Comparison of ENCODE assay signal across 1 cellular context in the genomic region with DNA sequence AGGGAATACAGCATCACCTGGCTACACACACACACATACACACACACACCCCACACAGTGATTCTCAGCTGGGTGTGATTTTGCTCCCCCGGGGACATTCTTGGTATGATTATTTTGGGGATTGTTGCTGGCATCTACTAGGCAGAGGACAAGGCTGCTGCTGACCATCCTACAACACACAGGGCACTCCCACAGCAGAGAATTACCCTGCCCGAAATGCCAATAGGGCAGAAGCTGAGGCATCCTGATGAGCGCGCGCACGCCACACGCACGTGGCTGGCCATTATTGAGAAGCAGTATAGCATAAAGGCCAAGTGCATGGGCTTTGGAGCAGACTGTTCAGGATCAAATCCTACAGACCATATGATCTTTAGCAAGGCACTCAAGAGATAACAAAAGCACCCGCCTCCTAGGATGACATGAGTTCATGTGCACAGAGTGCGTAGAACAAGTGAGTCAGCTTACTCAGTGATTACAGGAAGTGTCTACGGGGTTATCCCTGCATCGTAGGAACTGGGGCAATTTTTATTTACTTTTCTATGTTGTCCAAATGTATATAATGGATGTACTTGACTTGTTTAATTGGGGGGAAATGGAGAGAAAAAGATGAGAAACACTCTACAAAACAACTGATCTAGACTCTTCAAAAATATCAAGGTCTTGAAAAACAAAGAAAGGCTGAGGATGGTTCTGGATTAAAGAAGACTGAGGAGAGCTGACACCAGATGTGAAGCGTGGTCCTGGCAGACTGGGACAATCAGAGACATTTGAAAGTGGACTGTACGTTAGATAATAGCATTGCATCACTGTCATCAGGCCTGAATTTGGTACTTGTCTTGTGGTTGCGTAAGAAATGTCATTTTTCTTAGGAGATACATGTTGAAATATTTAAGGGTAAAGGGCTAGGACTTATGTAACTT.
TF ChIP-seq lines count a peak whose summit lies in the region.

No MANE protein-coding gene starts in this region.

TF ChIP-seq in HepG2, 621 proteins besides CTCF, POLR2A, EP300 and RAD21 (continued from another document and continues in another):
- TF ChIP-seq, protein P1, sequence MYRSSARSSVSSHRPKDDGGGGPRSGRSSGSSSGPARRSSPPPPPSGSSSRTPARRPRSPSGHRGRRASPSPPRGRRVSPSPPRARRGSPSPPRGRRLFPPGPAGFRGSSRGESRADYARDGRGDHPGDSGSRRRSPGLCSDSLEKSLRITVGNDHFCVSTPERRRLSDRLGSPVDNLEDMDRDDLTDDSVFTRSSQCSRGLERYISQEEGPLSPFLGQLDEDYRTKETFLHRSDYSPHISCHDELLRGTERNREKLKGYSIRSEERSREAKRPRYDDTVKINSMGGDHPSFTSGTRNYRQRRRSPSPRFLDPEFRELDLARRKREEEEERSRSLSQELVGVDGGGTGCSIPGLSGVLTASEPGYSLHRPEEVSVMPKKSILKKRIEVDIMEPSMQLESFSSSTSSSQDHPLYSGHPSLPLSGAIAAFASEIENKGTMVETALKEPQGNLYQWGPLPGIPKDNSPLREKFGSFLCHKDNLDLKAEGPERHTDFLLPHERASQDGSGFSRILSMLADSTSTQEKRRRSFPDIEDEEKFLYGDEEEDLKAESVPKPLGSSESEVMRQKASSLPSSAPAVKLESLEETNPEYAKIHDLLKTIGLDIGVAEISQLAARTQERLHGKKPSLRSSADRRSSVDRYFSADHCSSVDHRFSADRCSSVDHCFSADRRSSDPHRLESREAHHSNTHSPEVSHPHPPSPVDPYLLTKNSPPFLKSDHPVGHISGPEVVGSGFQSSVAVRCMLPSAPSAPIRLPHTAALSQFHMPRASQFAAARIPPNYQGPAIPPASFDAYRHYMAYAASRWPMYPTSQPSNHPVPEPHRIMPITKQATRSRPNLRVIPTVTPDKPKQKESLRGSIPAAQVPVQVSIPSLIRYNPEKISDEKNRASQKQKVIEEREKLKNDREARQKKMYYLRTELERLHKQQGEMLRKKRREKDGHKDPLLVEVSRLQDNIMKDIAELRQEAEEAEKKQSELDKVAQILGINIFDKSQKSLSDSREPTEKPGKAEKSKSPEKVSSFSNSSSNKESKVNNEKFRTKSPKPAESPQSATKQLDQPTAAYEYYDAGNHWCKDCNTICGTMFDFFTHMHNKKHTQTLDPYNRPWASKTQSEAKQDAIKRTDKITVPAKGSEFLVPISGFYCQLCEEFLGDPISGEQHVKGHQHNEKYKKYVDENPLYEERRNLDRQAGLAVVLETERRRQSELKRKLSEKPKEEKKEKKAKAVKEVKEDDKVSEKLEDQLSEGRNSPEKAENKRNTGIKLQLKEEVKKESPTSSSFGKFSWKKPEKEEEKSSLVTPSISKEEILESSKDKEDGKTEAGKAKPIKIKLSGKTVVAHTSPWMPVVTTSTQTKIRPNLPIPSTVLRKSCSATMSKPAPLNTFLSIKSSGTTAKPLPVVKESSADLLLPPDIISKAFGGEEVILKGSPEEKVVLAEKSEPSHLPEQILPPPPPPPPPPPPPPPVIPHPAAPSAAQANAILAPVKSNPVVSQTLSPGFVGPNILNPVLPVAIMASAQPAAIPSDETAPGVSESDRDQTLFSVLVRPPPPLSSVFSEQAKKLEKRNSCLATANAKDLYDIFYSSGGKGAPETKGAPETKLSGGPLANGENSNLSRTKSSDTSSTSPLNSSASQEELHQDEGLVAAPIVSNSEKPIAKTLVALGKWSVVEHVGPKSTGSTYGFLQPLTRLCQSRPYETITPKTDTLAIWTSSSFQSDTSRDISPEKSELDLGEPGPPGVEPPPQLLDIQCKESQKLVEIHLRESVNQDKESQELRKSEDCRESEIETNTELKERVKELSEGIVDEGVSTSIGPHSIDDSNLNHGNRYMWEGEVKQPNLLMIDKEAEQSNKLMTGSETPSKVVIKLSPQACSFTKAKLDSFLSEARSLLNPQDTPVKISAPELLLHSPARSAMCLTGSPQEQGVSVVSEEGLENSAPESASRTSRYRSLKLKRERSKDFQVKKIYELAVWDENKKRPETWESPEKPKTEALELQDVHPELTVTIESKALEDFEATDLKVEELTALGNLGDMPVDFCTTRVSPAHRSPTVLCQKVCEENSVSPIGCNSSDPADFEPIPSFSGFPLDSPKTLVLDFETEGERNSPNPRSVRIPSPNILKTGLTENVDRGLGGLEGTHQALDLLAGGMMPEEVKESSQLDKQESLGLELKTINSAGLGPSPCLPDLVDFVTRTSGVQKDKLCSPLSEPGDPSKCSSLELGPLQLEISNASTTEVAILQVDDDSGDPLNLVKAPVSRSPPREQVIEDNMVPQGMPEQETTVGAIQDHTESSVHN (CRISPR knock-in tag; IDR thresholded peaks at IDR 0.05), result no peak
- TF ChIP-seq, protein P2, sequence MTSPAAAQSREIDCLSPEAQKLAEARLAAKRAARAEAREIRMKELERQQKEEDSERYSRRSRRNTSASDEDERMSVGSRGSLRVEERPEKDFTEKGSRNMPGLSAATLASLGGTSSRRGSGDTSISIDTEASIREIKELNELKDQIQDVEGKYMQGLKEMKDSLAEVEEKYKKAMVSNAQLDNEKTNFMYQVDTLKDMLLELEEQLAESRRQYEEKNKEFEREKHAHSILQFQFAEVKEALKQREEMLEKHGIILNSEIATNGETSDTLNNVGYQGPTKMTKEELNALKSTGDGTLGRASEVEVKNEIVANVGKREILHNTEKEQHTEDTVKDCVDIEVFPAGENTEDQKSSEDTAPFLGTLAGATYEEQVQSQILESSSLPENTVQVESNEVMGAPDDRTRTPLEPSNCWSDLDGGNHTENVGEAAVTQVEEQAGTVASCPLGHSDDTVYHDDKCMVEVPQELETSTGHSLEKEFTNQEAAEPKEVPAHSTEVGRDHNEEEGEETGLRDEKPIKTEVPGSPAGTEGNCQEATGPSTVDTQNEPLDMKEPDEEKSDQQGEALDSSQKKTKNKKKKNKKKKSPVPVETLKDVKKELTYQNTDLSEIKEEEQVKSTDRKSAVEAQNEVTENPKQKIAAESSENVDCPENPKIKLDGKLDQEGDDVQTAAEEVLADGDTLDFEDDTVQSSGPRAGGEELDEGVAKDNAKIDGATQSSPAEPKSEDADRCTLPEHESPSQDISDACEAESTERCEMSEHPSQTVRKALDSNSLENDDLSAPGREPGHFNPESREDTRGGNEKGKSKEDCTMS (CRISPR knock-in tag; conservative IDR thresholded peaks at IDR 0.05), result no peak
- TF ChIP-seq ZNF468 (CRISPR knock-in tag; IDR thresholded peaks at IDR 0.05) (no peak), THYN1 (CRISPR knock-in tag; IDR thresholded peaks at IDR 0.05; ENCODE audit: borderline replicate concordance, low read depth) (no peak), GABPB1 (CRISPR knock-in tag; IDR thresholded peaks at IDR 0.05) (no peak), ZNF136 (CRISPR knock-in tag; IDR thresholded peaks at IDR 0.05; ENCODE audit: low read depth) (no peak), NR1H2 (CRISPR knock-in tag; IDR thresholded peaks at IDR 0.05; ENCODE audit: borderline replicate concordance, low read depth) (no peak), NFATC3 (CRISPR knock-in tag; IDR thresholded peaks at IDR 0.05) (no peak), CHCHD3 (CRISPR knock-in tag; IDR thresholded peaks at IDR 0.05) (no peak), IRX3 (CRISPR knock-in tag; IDR thresholded peaks at IDR 0.05; ENCODE audit: borderline replicate concordance, low read depth) (no peak), ZSCAN22 (CRISPR knock-in tag; IDR thresholded peaks at IDR 0.05) (no peak), ZFYVE20 (CRISPR knock-in tag; IDR thresholded peaks at IDR 0.05; ENCODE audit: borderline replicate concordance, low read depth) (no peak), ZNF619 (CRISPR knock-in tag; IDR thresholded peaks at IDR 0.05) (no peak), ZNF34 (CRISPR knock-in tag; IDR thresholded peaks at IDR 0.05; ENCODE audit: borderline replicate concordance) (no peak), GTF3A (CRISPR knock-in tag; conservative IDR thresholded peaks at IDR 0.05) (no peak), CCDC6 (CRISPR knock-in tag; IDR thresholded peaks at IDR 0.05) (no peak), PHF21A (CRISPR knock-in tag; IDR thresholded peaks at IDR 0.05) (peak; percentile 22; the same call in 1 of the 2 replicates), POLR2AphosphoS5 (IDR thresholded peaks at IDR 0.05; ENCODE audit: low read depth, low read length) (no peak), ARID2 (CRISPR knock-in tag; IDR thresholded peaks at IDR 0.05; ENCODE audit: borderline replicate concordance) (no peak), ZNF879 (CRISPR knock-in tag; IDR thresholded peaks at IDR 0.05) (no peak), CCAR2 (optimal IDR thresholded peaks at IDR 0.05; ENCODE audit: low read depth, low read length) (no peak), ARNT (IDR thresholded peaks at IDR 0.05) (no peak), ZC3H4 (CRISPR knock-in tag; IDR thresholded peaks at IDR 0.05; ENCODE audit: borderline replicate concordance) (no peak), ARNT2 (CRISPR knock-in tag; IDR thresholded peaks at IDR 0.05; ENCODE audit: low read depth) (no peak), ZNF605 (CRISPR knock-in tag; IDR thresholded peaks at IDR 0.05) (no peak; the same call in 1 of the 2 replicates), YY1 (IDR thresholded peaks at IDR 0.05; ENCODE audit: insufficient read depth, insufficient replicate concordance, low read depth, low read length) (no peak), ZMYM3 (CRISPR knock-in tag; IDR thresholded peaks at IDR 0.05) (no peak), BHLHE40 (IDR thresholded peaks at IDR 0.05; ENCODE audit: low read length) (peak; percentile 67; the same call in 1 of the 2 replicates), GATAD1 (CRISPR knock-in tag; IDR thresholded peaks at IDR 0.05) (no peak), SNAPC2 (CRISPR knock-in tag; IDR thresholded peaks at IDR 0.05) (no peak), ZNF264 (CRISPR knock-in tag; IDR thresholded peaks at IDR 0.05) (no peak), CC2D1A (CRISPR knock-in tag; IDR thresholded peaks at IDR 0.05) (no peak)
- TF ChIP-seq, protein P3, sequence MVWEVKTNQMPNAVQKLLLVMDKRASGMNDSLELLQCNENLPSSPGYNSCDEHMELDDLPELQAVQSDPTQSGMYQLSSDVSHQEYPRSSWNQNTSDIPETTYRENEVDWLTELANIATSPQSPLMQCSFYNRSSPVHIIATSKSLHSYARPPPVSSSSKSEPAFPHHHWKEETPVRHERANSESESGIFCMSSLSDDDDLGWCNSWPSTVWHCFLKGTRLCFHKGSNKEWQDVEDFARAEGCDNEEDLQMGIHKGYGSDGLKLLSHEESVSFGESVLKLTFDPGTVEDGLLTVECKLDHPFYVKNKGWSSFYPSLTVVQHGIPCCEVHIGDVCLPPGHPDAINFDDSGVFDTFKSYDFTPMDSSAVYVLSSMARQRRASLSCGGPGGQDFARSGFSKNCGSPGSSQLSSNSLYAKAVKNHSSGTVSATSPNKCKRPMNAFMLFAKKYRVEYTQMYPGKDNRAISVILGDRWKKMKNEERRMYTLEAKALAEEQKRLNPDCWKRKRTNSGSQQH (CRISPR knock-in tag; IDR thresholded peaks at IDR 0.05; ENCODE audit: low read depth), result no peak
- TF ChIP-seq, protein P4, sequence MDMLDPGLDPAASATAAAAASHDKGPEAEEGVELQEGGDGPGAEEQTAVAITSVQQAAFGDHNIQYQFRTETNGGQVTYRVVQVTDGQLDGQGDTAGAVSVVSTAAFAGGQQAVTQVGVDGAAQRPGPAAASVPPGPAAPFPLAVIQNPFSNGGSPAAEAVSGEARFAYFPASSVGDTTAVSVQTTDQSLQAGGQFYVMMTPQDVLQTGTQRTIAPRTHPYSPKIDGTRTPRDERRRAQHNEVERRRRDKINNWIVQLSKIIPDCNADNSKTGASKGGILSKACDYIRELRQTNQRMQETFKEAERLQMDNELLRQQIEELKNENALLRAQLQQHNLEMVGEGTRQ (IDR thresholded peaks at IDR 0.05; ENCODE audit: low read depth, low read length), result no peak
- TF ChIP-seq, protein P4 (CRISPR knock-in tag; IDR thresholded peaks at IDR 0.05; ENCODE audit: borderline replicate concordance), result no peak
- TF ChIP-seq, protein P5, sequence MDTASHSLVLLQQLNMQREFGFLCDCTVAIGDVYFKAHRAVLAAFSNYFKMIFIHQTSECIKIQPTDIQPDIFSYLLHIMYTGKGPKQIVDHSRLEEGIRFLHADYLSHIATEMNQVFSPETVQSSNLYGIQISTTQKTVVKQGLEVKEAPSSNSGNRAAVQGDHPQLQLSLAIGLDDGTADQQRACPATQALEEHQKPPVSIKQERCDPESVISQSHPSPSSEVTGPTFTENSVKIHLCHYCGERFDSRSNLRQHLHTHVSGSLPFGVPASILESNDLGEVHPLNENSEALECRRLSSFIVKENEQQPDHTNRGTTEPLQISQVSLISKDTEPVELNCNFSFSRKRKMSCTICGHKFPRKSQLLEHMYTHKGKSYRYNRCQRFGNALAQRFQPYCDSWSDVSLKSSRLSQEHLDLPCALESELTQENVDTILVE (CRISPR knock-in tag; IDR thresholded peaks at IDR 0.05), result peak; percentile 19; the same call in 1 of the 2 replicates
- TF ChIP-seq, protein P6, sequence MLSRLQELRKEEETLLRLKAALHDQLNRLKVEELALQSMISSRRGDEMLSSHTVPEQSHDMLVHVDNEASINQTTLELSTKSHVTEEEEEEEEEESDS (CRISPR knock-in tag; IDR thresholded peaks at IDR 0.05; ENCODE audit: borderline replicate concordance), result no peak
- TF ChIP-seq, protein P7, sequence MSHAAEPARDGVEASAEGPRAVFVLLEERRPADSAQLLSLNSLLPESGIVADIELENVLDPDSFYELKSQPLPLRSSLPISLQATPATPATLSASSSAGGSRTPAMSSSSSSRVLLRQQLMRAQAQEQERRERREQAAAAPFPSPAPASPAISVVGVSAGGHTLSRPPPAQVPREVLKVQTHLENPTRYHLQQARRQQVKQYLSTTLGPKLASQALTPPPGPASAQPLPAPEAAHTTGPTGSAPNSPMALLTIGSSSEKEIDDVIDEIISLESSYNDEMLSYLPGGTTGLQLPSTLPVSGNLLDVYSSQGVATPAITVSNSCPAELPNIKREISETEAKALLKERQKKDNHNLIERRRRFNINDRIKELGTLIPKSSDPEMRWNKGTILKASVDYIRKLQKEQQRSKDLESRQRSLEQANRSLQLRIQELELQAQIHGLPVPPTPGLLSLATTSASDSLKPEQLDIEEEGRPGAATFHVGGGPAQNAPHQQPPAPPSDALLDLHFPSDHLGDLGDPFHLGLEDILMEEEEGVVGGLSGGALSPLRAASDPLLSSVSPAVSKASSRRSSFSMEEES (CRISPR knock-in tag; IDR thresholded peaks at IDR 0.05), result peak; percentile 28; the same call in 1 of the 2 replicates
- TF ChIP-seq, protein P8, sequence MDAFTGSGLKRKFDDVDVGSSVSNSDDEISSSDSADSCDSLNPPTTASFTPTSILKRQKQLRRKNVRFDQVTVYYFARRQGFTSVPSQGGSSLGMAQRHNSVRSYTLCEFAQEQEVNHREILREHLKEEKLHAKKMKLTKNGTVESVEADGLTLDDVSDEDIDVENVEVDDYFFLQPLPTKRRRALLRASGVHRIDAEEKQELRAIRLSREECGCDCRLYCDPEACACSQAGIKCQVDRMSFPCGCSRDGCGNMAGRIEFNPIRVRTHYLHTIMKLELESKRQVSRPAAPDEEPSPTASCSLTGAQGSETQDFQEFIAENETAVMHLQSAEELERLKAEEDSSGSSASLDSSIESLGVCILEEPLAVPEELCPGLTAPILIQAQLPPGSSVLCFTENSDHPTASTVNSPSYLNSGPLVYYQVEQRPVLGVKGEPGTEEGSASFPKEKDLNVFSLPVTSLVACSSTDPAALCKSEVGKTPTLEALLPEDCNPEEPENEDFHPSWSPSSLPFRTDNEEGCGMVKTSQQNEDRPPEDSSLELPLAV (CRISPR knock-in tag; conservative IDR thresholded peaks at IDR 0.05; ENCODE audit: low read depth), result no peak
- TF ChIP-seq, protein P9, sequence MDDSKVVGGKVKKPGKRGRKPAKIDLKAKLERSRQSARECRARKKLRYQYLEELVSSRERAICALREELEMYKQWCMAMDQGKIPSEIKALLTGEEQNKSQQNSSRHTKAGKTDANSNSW (CRISPR knock-in tag; IDR thresholded peaks at IDR 0.05; ENCODE audit: borderline replicate concordance), result no peak
